Comparison of ENCODE assay signal across 1 cellular context in genomic region chr6:10434235-10434634, GRCh38.
TF ChIP-seq lines count a peak whose summit lies in the region.

No MANE protein-coding gene starts in this region.

TF ChIP-seq in H1, 55 proteins besides CTCF, POLR2A, EP300 and RAD21:
- TF ChIP-seq YY1 (IDR thresholded peaks at IDR 0.05; ENCODE audit: low read depth, low read length) = no peak
- TF ChIP-seq EZH2 (IDR thresholded peaks at IDR 0.05; ENCODE audit: low read depth, low read length, severe bottlenecking) = no peak
- TF ChIP-seq SIN3A (conservative IDR thresholded peaks at IDR 0.05 in 1 of 2, IDR thresholded peaks at IDR 0.05 in 1 of 2; ENCODE audit: low read depth in 1 of 2, low read length in 2 of 2) = no peak
- no peak for TF ChIP-seq RBBP5 (IDR thresholded peaks at IDR 0.05; ENCODE audit: borderline replicate concordance, low read depth, low read length)
- no peak for TF ChIP-seq ATF2 (IDR thresholded peaks at IDR 0.05; ENCODE audit: low read length)
- TF ChIP-seq POU5F1 (IDR thresholded peaks at IDR 0.05; ENCODE audit: low read depth, low read length) = no peak
- TF ChIP-seq SP2 (IDR thresholded peaks at IDR 0.05; ENCODE audit: low read length) = no peak
- TF ChIP-seq CBX5 (IDR thresholded peaks at IDR 0.05; ENCODE audit: low read depth, low read length) = no peak
- TF ChIP-seq TEAD4 (IDR thresholded peaks at IDR 0.05; ENCODE audit: low read depth, low read length) = no peak
- TF ChIP-seq TAF1 (IDR thresholded peaks at IDR 0.05; ENCODE audit: low read depth, low read length) = no peak
- TF ChIP-seq E2F6 (IDR thresholded peaks at IDR 0.05) = no peak
- TF ChIP-seq KDM4A (IDR thresholded peaks at IDR 0.05; ENCODE audit: low read depth, low read length, severe bottlenecking) = no peak
- TF ChIP-seq SP4 (IDR thresholded peaks at IDR 0.05; ENCODE audit: low read length) = no peak
